ENCODE assay signal across 8 cellular contexts in the genomic region with DNA sequence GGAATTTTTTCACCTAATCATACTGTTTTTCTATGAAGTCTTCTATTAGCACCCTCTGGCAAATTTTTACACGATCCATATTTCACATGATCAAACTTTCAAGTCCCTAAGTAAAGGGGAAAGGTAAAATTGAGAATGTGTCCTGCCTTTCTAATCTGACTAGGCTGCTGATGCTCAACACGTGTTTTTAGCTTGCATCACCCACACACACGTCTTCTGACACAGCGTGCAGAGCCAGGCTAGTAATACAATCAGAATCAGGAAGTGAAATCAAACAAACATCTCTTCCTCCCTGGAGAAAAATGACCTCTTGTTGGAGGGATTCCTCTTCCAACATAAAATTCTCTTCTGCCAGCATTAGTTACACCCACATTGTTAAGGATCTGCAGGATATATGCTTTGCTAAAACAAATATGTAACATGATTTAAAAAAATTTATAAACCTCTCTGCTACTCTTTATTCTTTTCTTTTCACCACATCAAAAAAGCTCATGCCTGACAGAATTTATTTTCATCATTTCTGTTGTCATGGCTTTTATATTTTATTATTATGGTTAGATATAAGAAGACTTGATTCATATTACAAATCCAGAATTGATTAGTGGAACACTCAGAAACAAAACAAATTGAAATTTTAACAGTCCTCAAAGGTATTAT.
A peak's percentile ranks its signal among the peaks of the same experiment; 100 is the strongest.
DNase-seq lines count a peak whose midpoint lies in the region; ATAC-seq and TF ChIP-seq lines count a peak whose summit lies in the region.

No MANE protein-coding gene starts in this region.

- H3K9me3 ChIP-seq in heart left ventricle, result no peaks in the 10 kb centered on the region
- H3K9me3 ChIP-seq in smooth muscle cell (replicated peaks; ENCODE audit: low read depth), result no peaks in the 10 kb centered on the region

- DNase-seq in AG08395 (ENCODE audit: low spot score) (peak; percentile 81), NCI-H2081 treated with DMSO at 0.1 percent for 48 hours (lab: John Stamatoyannopoulos, UW) (peak; percentile 18), heart left ventricle (peak in 4 of 5 donors; percentile 42 to 72 (median 50)), smooth muscle cell (lab: John Stamatoyannopoulos, UW; ENCODE audit: unreplicated experiment) (no peak), NCI-H345 (lab: John Stamatoyannopoulos, UW) (no peak)
- DNase-seq in activated T-helper 1 cell treated with anti-CD3 and anti-CD28 coated beads, Interleukin-12 subunit alpha, Interleukin-12 subunit beta, Interleukin-2, Interleukin-4 antibody, amounts not matched to agents 30 ng/mL and 10 ng/mL and 1 ng/mL, durations not matched to agents 14 hours and 24 hours and 36 hours (ENCODE audit: low spot score), result no peak

- H3K27ac Mint-ChIP-seq in activated T-helper 1 cell treated with anti-CD3 and anti-CD28 coated beads, Interleukin-12 subunit alpha, Interleukin-12 subunit beta, Interleukin-2, Interleukin-4 antibody, amounts not matched to agents 30 ng/mL and 10 ng/mL and 1 ng/mL, durations not matched to agents 14 hours and 24 hours and 36 hours, result peak overlapping the region; percentile 36

- no peaks in the 10 kb centered on the region for H3K9me3 Mint-ChIP-seq in activated T-helper 1 cell treated with anti-CD3 and anti-CD28 coated beads, Interleukin-12 subunit alpha, Interleukin-12 subunit beta, Interleukin-2, Interleukin-4 antibody, amounts not matched to agents 30 ng/mL and 10 ng/mL and 1 ng/mL, durations not matched to agents 14 hours and 24 hours and 36 hours

- H3K36me3 Mint-ChIP-seq in activated T-helper 1 cell treated with anti-CD3 and anti-CD28 coated beads, Interleukin-12 subunit alpha, Interleukin-12 subunit beta, Interleukin-2, Interleukin-4 antibody, amounts not matched to agents 30 ng/mL and 10 ng/mL and 1 ng/mL, durations not matched to agents 14 hours and 24 hours and 36 hours (ENCODE audit: low read depth), result peaks cover 2% of the 10 kb centered on the region

- H3K27me3 Mint-ChIP-seq in activated T-helper 1 cell treated with anti-CD3 and anti-CD28 coated beads, Interleukin-12 subunit alpha, Interleukin-12 subunit beta, Interleukin-2, Interleukin-4 antibody, amounts not matched to agents 30 ng/mL and 10 ng/mL and 1 ng/mL, durations not matched to agents 14 hours and 24 hours and 36 hours (ENCODE audit: insufficient read depth), result no peaks in the 10 kb centered on the region

- ATAC-seq in GM19468 (IDR thresholded peaks at IDR 0.05; ENCODE audit: extremely low read depth, unreplicated experiment), result peak; percentile 26
- peak; percentile 75 to 94 (median 90) for ATAC-seq in heart left ventricle
- no peak for ATAC-seq in GM21390 (IDR thresholded peaks at IDR 0.05; ENCODE audit: unreplicated experiment)

- no peak overlapping the region for H3K4me3 ChIP-seq in heart left ventricle
- no peak overlapping the region for H3K4me3 ChIP-seq in smooth muscle cell

- TF ChIP-seq POLR2A in heart left ventricle (IDR thresholded peaks at IDR 0.05), result no peak

- H3K27me3 ChIP-seq in heart left ventricle, result no peaks in the 10 kb centered on the region
- no peaks in the 10 kb centered on the region for H3K27me3 ChIP-seq in smooth muscle cell (ENCODE audit: low read depth)

- 26 to 31% (median 28%) methylated on average over 4 of the region's 4 CpGs for WGBS in heart left ventricle, 4 donors
- 24% methylated on average over 4 of the region's 4 CpGs for WGBS in smooth muscle cell (ENCODE audit: low lambda C conversion rate)

- intact Hi-C loops in activated T-helper 1 cell treated with anti-CD3 and anti-CD28 coated beads, Interleukin-12 subunit alpha, Interleukin-12 subunit beta, Interleukin-2, Interleukin-4 antibody, amounts not matched to agents 30 ng/mL and 10 ng/mL and 1 ng/mL, durations not matched to agents 14 hours and 24 hours and 36 hours (cut with micrococcal nuclease), result loop anchor here (2.0 to 10.0 kb wide), 2 partner anchors 124 to 340 kb away; no protein-coding TSS in a partner anchor
- intact Hi-C loops in heart left ventricle (cut with DNase I), result loop anchor here in 4 of 10 donors (2.0 to 10.0 kb wide), 4 partner anchors 60 to 250 kb away; a partner anchor contains a TSS

- H3K27ac ChIP-seq in heart left ventricle, result peak overlapping the region in 8 of 12 donors; percentile 1 to 84 (median 29)
- H3K27ac ChIP-seq in smooth muscle cell (ENCODE audit: low read depth), result peak overlapping the region; percentile 90

- TF ChIP-seq CTCF in heart left ventricle (IDR thresholded peaks at IDR 0.05), result no peak
- no peak for TF ChIP-seq CTCF in smooth muscle cell (IDR thresholded peaks at IDR 0.05; ENCODE audit: borderline replicate concordance, insufficient read depth, poor library complexity, severe bottlenecking)

- peaks cover 0 to 45% (median 15%) of the 10 kb centered on the region in 12 donors for H3K4me1 ChIP-seq in heart left ventricle
- H3K4me1 ChIP-seq in smooth muscle cell (ENCODE audit: low read depth), result peaks cover 16% of the 10 kb centered on the region

- H3K36me3 ChIP-seq in heart left ventricle (no peaks in the 10 kb centered on the region), smooth muscle cell (ENCODE audit: low read depth) (no peaks in the 10 kb centered on the region)

- peak overlapping the region; percentile 37 for H3K9ac ChIP-seq in smooth muscle cell (ENCODE audit: low read depth)

- H3K79me2 ChIP-seq in smooth muscle cell (ENCODE audit: low read depth), result no peaks in the 10 kb centered on the region

- H3K4me2 ChIP-seq in smooth muscle cell, result peak overlapping the region; percentile 42

- H2AFZ ChIP-seq in smooth muscle cell (ENCODE audit: low read depth), result peak overlapping the region; percentile 10

- H4K20me1 ChIP-seq in smooth muscle cell (ENCODE audit: low read depth), result no peaks in the 10 kb centered on the region

- H3K4me3 Mint-ChIP-seq in activated T-helper 1 cell treated with anti-CD3 and anti-CD28 coated beads, Interleukin-12 subunit alpha, Interleukin-12 subunit beta, Interleukin-2, Interleukin-4 antibody, amounts not matched to agents 30 ng/mL and 10 ng/mL and 1 ng/mL, durations not matched to agents 14 hours and 24 hours and 36 hours, result no peak overlapping the region

- peaks cover 6% of the 10 kb centered on the region for H3F3A ChIP-seq in smooth muscle cell (ENCODE audit: low read depth)

- peaks cover 40% of the 10 kb centered on the region for H3K4me1 Mint-ChIP-seq in activated T-helper 1 cell treated with anti-CD3 and anti-CD28 coated beads, Interleukin-12 subunit alpha, Interleukin-12 subunit beta, Interleukin-2, Interleukin-4 antibody, amounts not matched to agents 30 ng/mL and 10 ng/mL and 1 ng/mL, durations not matched to agents 14 hours and 24 hours and 36 hours (ENCODE audit: low read depth)

Comparison
In these comparisons a context has a peak if more than half of its experiments do, and no peak if none do; other contexts are left out.
1. DNase-seq: peak in AG08395 (single experiment), NCI-H2081 treated with DMSO at 0.1 percent for 48 hours (single experiment) and heart left ventricle (4 of 5); none in activated T-helper 1 cell treated with anti-CD3 and anti-CD28 coated beads, Interleukin-12 subunit alpha, Interleukin-12 subunit beta, Interleukin-2, Interleukin-4 antibody, amounts not matched to agents 30 ng/mL and 10 ng/mL and 1 ng/mL, durations not matched to agents 14 hours and 24 hours and 36 hours (single experiment), smooth muscle cell (single experiment) and NCI-H345 (single experiment).